Comparison of ENCODE assay signal across 9 cellular contexts in genomic region chr2:66433695-66433944, GRCh38. TPM values are rescaled to one million over a fixed set of nuclear protein-coding genes. Genes with fewer than 3 reads are reported as not detected.
DNase-seq lines count a peak whose midpoint lies in the region; ATAC-seq, FAIRE-seq and TF ChIP-seq lines count a peak whose summit lies in the region.
"Had no signal": no experiment of that assay in that cellular context is flagged by ENCODE, and none has a peak within 500 bp of the region (broad histone marks: within the 10 kb centered on the region; RNA-seq: fewer than 3 reads in every experiment).

No MANE protein-coding gene starts in this region.

- H3K9ac ChIP-seq in HepG2 (ENCODE audit: insufficient read depth, low read depth, low read length): peak overlapping the region; percentile 66

- H3K36me3 Mint-ChIP-seq in T-helper 2 cell treated with Interferon-gamma antibody and Interleukin-4, amounts not matched to agents 5 μg/mL and 100 μg/mL, for 36 hours (ENCODE audit: low read depth): no peaks in the 10 kb centered on the region

- H3K27ac ChIP-seq in HepG2 (ENCODE audit: extremely low read length, insufficient read depth, low read length): no peak overlapping the region
- H3K27ac ChIP-seq in suprapubic skin: peak overlapping the region; percentile 96

- H3K79me2 ChIP-seq in HepG2 (ENCODE audit: insufficient read depth, low read length): no peaks in the 10 kb centered on the region

- H3K27me3 ChIP-seq in HepG2 (ENCODE audit: control insufficient read depth in 1 of 2, insufficient read depth in 2 of 2, low read length in 2 of 2) (peaks cover 0 to 11% of the 10 kb centered on the region in 2 experiments; a peak in 3 of 5 replicates), suprapubic skin (peaks cover 8% of the 10 kb centered on the region)

- no peaks in the 10 kb centered on the region for H3K36me3 ChIP-seq in HepG2 (replicated peaks in 1 of 2; ENCODE audit: control insufficient read depth in 1 of 2, insufficient read depth in 2 of 2, low read length in 2 of 2)
- H3K36me3 ChIP-seq in suprapubic skin: no peaks in the 10 kb centered on the region

- no peak for TF ChIP-seq POLR2A in HepG2 (IDR thresholded peaks at IDR 0.05; ENCODE audit: insufficient read depth in 1 of 2, low read depth in 2 of 2, low read length in 2 of 2)
- no peak for TF ChIP-seq POLR2A in suprapubic skin (IDR thresholded peaks at IDR 0.05)

- H3K4me1 ChIP-seq in HepG2 (ENCODE audit: insufficient read depth, low read length): peaks cover 19% of the 10 kb centered on the region
- peaks cover 15% of the 10 kb centered on the region for H3K4me1 ChIP-seq in suprapubic skin

- TF ChIP-seq CTCF in astrocyte of the cerebellum (IDR thresholded peaks at IDR 0.05; ENCODE audit: low read depth, low read length, missing control alignments) (no peak), HepG2 (CRISPR knock-in tag; IDR thresholded peaks at IDR 0.05) (no peak), suprapubic skin (IDR thresholded peaks at IDR 0.05) (no peak)

- no peak overlapping the region for H2AFZ ChIP-seq in HepG2 (ENCODE audit: low read length)

- H3K27me3 Mint-ChIP-seq in T-helper 2 cell treated with Interferon-gamma antibody and Interleukin-4, amounts not matched to agents 5 μg/mL and 100 μg/mL, for 36 hours (ENCODE audit: low read depth): peaks cover 91% of the 10 kb centered on the region

- H3K9me3 ChIP-seq in HepG2 (ENCODE audit: low read length): no peaks in the 10 kb centered on the region
- H3K9me3 ChIP-seq in suprapubic skin: no peaks in the 10 kb centered on the region

- peaks cover 17% of the 10 kb centered on the region for H3K4me1 Mint-ChIP-seq in T-helper 2 cell treated with Interferon-gamma antibody and Interleukin-4, amounts not matched to agents 5 μg/mL and 100 μg/mL, for 36 hours (ENCODE audit: low read depth)

- H3K4me2 ChIP-seq in HepG2 (ENCODE audit: low read depth, low read length): peak overlapping the region; percentile 99

- WGBS in HepG2 (ENCODE audit: low lambda C conversion rate): 2% methylated on average over 7 of the region's 7 CpGs
- under 1% methylated on average over 7 of the region's 7 CpGs for WGBS in suprapubic skin

- H3K4me3 Mint-ChIP-seq in T-helper 2 cell treated with Interferon-gamma antibody and Interleukin-4, amounts not matched to agents 5 μg/mL and 100 μg/mL, for 36 hours: peak overlapping the region; percentile 80

- no peaks in the 10 kb centered on the region for H4K20me1 ChIP-seq in HepG2 (ENCODE audit: insufficient read depth, low read length)

- POLR2A ChIA-PET in HepG2 (lab: Yijun Ruan, JAX): interaction anchor here (1.0 to 1.6 kb wide), 7 partner anchors 30 to 1819 kb away, joined by 3 to 5 read pairs (median 3); partner anchors contain the start of genes C1D and PPP3R1

- H3K4me3 ChIP-seq in astrocyte of the cerebellum (ENCODE audit: low read depth, low read length) (peak overlapping the region; percentile 70), HepG2 (replicated peaks in 1 of 3; ENCODE audit: insufficient read depth in 1 of 3, low read depth in 2 of 3, low read length in 3 of 3) (peak overlapping the region; percentile 71 to 93 (median 85)), suprapubic skin (peak overlapping the region; percentile 84)

- TF ChIP-seq RAD21 in HepG2 (CRISPR knock-in tag; IDR thresholded peaks at IDR 0.05): no peak

- CTCF ChIA-PET in HepG2 (lab: Yijun Ruan, JAX; ENCODE audit: low intra/inter-chr PET ratio, low total read pairs): no interaction called here

- ATAC-seq in HepG2: no peak

- in situ Hi-C loops in astrocyte of the cerebellum (cut with HindIII; ENCODE audit: low sequenced_read_pairs) (loop anchor here (25.0 kb wide), 2 partner anchors 429 to 1604 kb away; no protein-coding TSS in a partner anchor), HepG2 (cut with HindIII; ENCODE audit: extremely low pct_ligation_motif_present, low pct_unique_long_range_greater_than_20kb) (loop anchor here (5.0 to 25.0 kb wide), 6 partner anchors 144 to 1604 kb away; no protein-coding TSS in a partner anchor)

- intact Hi-C loops in HepG2 (cut with micrococcal nuclease; ENCODE audit: unreplicated experiment): loop anchor here (5.0 kb wide), 1 partner anchor 964 kb away; the partner anchor contains the start of gene ETAA1

- no TSS peak for BruUV-seq in HepG2 (replicated peaks; lab: Mats Ljungman, UMichigan)

- TF ChIP-seq EP300 in HepG2 (IDR thresholded peaks at IDR 0.05; ENCODE audit: low read depth in 2 of 2, low read length in 2 of 2): no peak
- TF ChIP-seq EP300 in HepG2 (CRISPR knock-in tag; IDR thresholded peaks at IDR 0.05; ENCODE audit: borderline replicate concordance): no peak
- no peak for TF ChIP-seq EP300 in suprapubic skin (IDR thresholded peaks at IDR 0.05)

- no peaks in the 10 kb centered on the region for H3K9me3 Mint-ChIP-seq in T-helper 2 cell treated with Interferon-gamma antibody and Interleukin-4, amounts not matched to agents 5 μg/mL and 100 μg/mL, for 36 hours

- no peak overlapping the region for H3K27ac Mint-ChIP-seq in T-helper 2 cell treated with Interferon-gamma antibody and Interleukin-4, amounts not matched to agents 5 μg/mL and 100 μg/mL, for 36 hours

- no peak for DNase-seq in T-helper 2 cell treated with Interferon-gamma antibody and Interleukin-4, amounts not matched to agents 5 μg/mL and 100 μg/mL, for 36 hours (ENCODE audit: low spot score)
- no peak for DNase-seq in T-helper 2 cell
- DNase-seq in astrocyte of the cerebellum (ENCODE audit: low read depth): no peak
- no peak for DNase-seq in HepG2 (ENCODE audit: low spot score)
- no peak for DNase-seq in suprapubic skin (ENCODE audit: low spot score in 2 of 2)
- no peak for DNase-seq in pons (ENCODE audit: low spot score)
- DNase-seq in NCI-H2227 (lab: John Stamatoyannopoulos, UW; ENCODE audit: unreplicated experiment): no peak
- DNase-seq in ecto neural progenitor cell (ENCODE audit: low spot score): no peak

- FAIRE-seq in HepG2 (lab: Jason Lieb, UNC): no peak
- FAIRE-seq: TTC549 had no signal

TF ChIP-seq in HepG2, 621 proteins besides CTCF, POLR2A, EP300 and RAD21 (continues in another document):
- TF ChIP-seq MIER3 (CRISPR knock-in tag; IDR thresholded peaks at IDR 0.05; ENCODE audit: borderline replicate concordance) (no peak), ETV6 (CRISPR knock-in tag; conservative IDR thresholded peaks at IDR 0.05) (no peak), PHF21A (CRISPR knock-in tag; IDR thresholded peaks at IDR 0.05) (0 out of 2 replicates have a peak, but pooled peaks have one; percentile 3), STAT5B (CRISPR knock-in tag; IDR thresholded peaks at IDR 0.05) (no peak), TCF12 (IDR thresholded peaks at IDR 0.05) (no peak), TCF12 (CRISPR knock-in tag; IDR thresholded peaks at IDR 0.05) (no peak), KLF6 (CRISPR knock-in tag; IDR thresholded peaks at IDR 0.05) (peak; percentile 12; the same call in 1 of the 2 replicates), ASH2L (IDR thresholded peaks at IDR 0.05; ENCODE audit: insufficient read length, low read depth, low read length) (peak; percentile 76), ZFP36L1 (CRISPR knock-in tag; IDR thresholded peaks at IDR 0.05) (no peak), GFI1 (CRISPR knock-in tag; IDR thresholded peaks at IDR 0.05; ENCODE audit: borderline replicate concordance) (peak; percentile 10; the same call in 1 of the 2 replicates), ZNF503 (CRISPR knock-in tag; IDR thresholded peaks at IDR 0.05) (0 out of 2 replicates have a peak, but pooled peaks have one; percentile 8), KDM6A (CRISPR knock-in tag; IDR thresholded peaks at IDR 0.05; ENCODE audit: low read depth) (no peak), GABPA (IDR thresholded peaks at IDR 0.05; ENCODE audit: low read depth, low read length) (no peak), GABPA (CRISPR knock-in tag; IDR thresholded peaks at IDR 0.05; ENCODE audit: low read depth) (0 out of 2 replicates have a peak, but pooled peaks have one; percentile 5)

RNA-seq across cellular contexts. Expression of gene MEIS1, which starts 1.3 kb away (rescaled TPM):
- total RNA-seq in HepG2 (2016; rRNA removed; fragmentation: Illumina TruSeq; extraction: Trizol): 4.5 and 6.0 TPM in 2 replicates
- total RNA-seq in HepG2 (2016; cell fraction: cytosol; rRNA removed; fragmentation: Illumina TruSeq; extraction: Trizol; ENCODE audit: low read depth): 0.88 and 1.3 TPM in 2 replicates
- total RNA-seq in HepG2 (2016; cell fraction: insoluble cytoplasmic fraction; rRNA removed; fragmentation: Illumina TruSeq; extraction: Trizol): 4.4 and 6.6 TPM in 2 replicates
- total RNA-seq in HepG2 (2016; cell fraction: membrane; rRNA removed; fragmentation: Illumina TruSeq; extraction: Trizol): 2.1 and 4.3 TPM in 2 replicates
- 11.1 and 12.8 TPM in 2 replicates for total RNA-seq in HepG2 (2016; cell fraction: nucleus; rRNA removed; fragmentation: Illumina TruSeq; extraction: Trizol)
- 2.6 and 3.8 TPM in 2 replicates for polyA plus RNA-seq in HepG2 (2011; rRNA removed)
- 1.2 and 2.1 TPM in 2 replicates for polyA plus RNA-seq in HepG2 (2011; cell fraction: cytosol; rRNA removed)
- polyA plus RNA-seq in HepG2 (2011; cell fraction: nucleus; rRNA removed): 3.6 and 3.7 TPM in 2 replicates
- polyA plus RNA-seq in HepG2 (2012): 1.7 and 2.9 TPM in 2 replicates
- polyA plus RNA-seq in HepG2 (2016; cell fraction: cytosol; fragmentation: Illumina TruSeq; extraction: Trizol; ENCODE audit: low read depth): 0.16 and 0.49 TPM in 2 replicates
- polyA plus RNA-seq in HepG2 (2016; cell fraction: insoluble cytoplasmic fraction; fragmentation: Illumina TruSeq; extraction: Trizol; ENCODE audit: low read depth): 4.1 and 4.2 TPM in 2 replicates
- polyA plus RNA-seq in HepG2 (2016; cell fraction: membrane; fragmentation: Illumina TruSeq; extraction: Trizol; ENCODE audit: low read depth): 1.0 and 1.1 TPM in 2 replicates
- 4.8 and 9.7 TPM in 2 replicates for polyA plus RNA-seq in HepG2 (2016; cell fraction: nucleus; fragmentation: Illumina TruSeq; extraction: Trizol; ENCODE audit: insufficient read depth, low read depth)
- polyA minus RNA-seq in HepG2 (2011; rRNA and poly(A)+ RNA removed; ENCODE audit: low replicate concordance): 6.9 and 19.7 TPM in 2 replicates
- 4.3 and 5.7 TPM in 2 replicates for polyA minus RNA-seq in HepG2 (2011; cell fraction: cytosol; rRNA and poly(A)+ RNA removed)
- polyA minus RNA-seq in HepG2 (2011; cell fraction: nucleus; rRNA and poly(A)+ RNA removed): 19.1 and 25.4 TPM in 2 replicates
- 10 to 100 TPM; 12.7 to 28.0 (median 20.3) TPM for total RNA-seq in suprapubic skin
